Comparison of ENCODE assay signal across 28 cellular contexts in genomic region chr17:70869402-70870085, GRCh38.
DNase-seq lines count a peak whose midpoint lies in the region; ATAC-seq, FAIRE-seq and TF ChIP-seq lines count a peak whose summit lies in the region.
"Had no signal": no experiment of that assay in that cellular context is flagged by ENCODE, and none has a peak within 500 bp of the region (broad histone marks: within the 10 kb centered on the region; RNA-seq: fewer than 3 reads in every experiment).

No MANE protein-coding gene starts in this region.

- H2AK5ac ChIP-seq in H9 (ENCODE audit: insufficient read length, low read length) (no peak overlapping the region), H1 (ENCODE audit: low read depth, low read length) (no peak overlapping the region)

- H3K4me1 ChIP-seq in H9 (ENCODE audit: insufficient read depth, low read length) (no peaks in the 10 kb centered on the region), H1 (replicated peaks in 1 of 4; ENCODE audit: control insufficient read depth in 3 of 4, insufficient read depth in 4 of 4, low read length in 3 of 4) (peaks cover 0 to 5% (median 2%) of the 10 kb centered on the region in 4 experiments; a peak in 1 of 7 replicates), left lung (no peaks in the 10 kb centered on the region)
- H3K4me1 ChIP-seq: adrenal gland, esophagus muscularis mucosa, tibial artery had no signal

- H3K23me2 ChIP-seq in H9 (ENCODE audit: insufficient read length, low read depth, low read length, poor library complexity, severe bottlenecking) (no peaks in the 10 kb centered on the region), H1 (ENCODE audit: low read depth, low read length) (no peaks in the 10 kb centered on the region)

- in situ Hi-C loops in G401 (cut with HindIII; ENCODE audit: low sequenced_read_pairs), result no loop called here

- FAIRE-seq in H1 (lab: Jason Lieb, UNC), result no peak
- FAIRE-seq: frontal cortex, kidney had no signal

- H4K20me1 ChIP-seq in H9 (ENCODE audit: control insufficient read depth, insufficient read depth, insufficient read length) (no peaks in the 10 kb centered on the region), H1 (replicated peaks in 1 of 2; ENCODE audit: control insufficient read depth in 1 of 2, insufficient read depth in 2 of 2, low read length in 2 of 2) (no peaks in the 10 kb centered on the region)

- H3K14ac ChIP-seq in H9 (ENCODE audit: insufficient read depth, low read length), result no peak overlapping the region
- no peak overlapping the region for H3K14ac ChIP-seq in H1 (ENCODE audit: insufficient read length)

- H3K36me3 Mint-ChIP-seq in H9 (ENCODE audit: insufficient read depth in 1 of 3, low read depth in 3 of 3), result peaks cover 1 to 6% (median 5%) of the 10 kb centered on the region in 3 experiments

- H3T11ph ChIP-seq in H9 (ENCODE audit: low read length), result no peak overlapping the region

- H3K9ac ChIP-seq in H9 (ENCODE audit: extremely low read depth, insufficient read length, low read length) (no peak overlapping the region), H1 (replicated peaks in 1 of 4; ENCODE audit: extremely low read depth in 1 of 4, low read depth in 3 of 4, low read length in 3 of 4) (no peak overlapping the region)

- H2BK15ac ChIP-seq in H9 (ENCODE audit: low read depth, low read length) (no peak overlapping the region), H1 (ENCODE audit: low read length) (no peak overlapping the region)

- no peaks in the 10 kb centered on the region for H3K27me3 Mint-ChIP-seq in H9 (ENCODE audit: low read depth)
- H3K27me3 Mint-ChIP-seq: activated CD4-positive, alpha-beta T cell treated with anti-CD3 and anti-CD28 coated beads, Interleukin-2, amount 10 ng/mL, durations not matched to agents 24 days and 14 days; effector memory CD8-positive, alpha-beta T cell; progenitor cell of endocrine pancreas; stimulated activated naive CD8-positive, alpha-beta T cell treated with anti-CD3 and anti-CD28 coated beads, Interleukin-15, amount 100 ng/mL, for 72 hours had no signal

- H4K91ac ChIP-seq in H9 (ENCODE audit: insufficient read length, low read depth, low read length), result no peak overlapping the region
- no peak overlapping the region for H4K91ac ChIP-seq in H1 (replicated peaks; ENCODE audit: insufficient read length, low read length)

- H3K27me3 ChIP-seq in H9 (ENCODE audit: insufficient read depth, low read length), result no peaks in the 10 kb centered on the region
- no peaks in the 10 kb centered on the region for H3K27me3 ChIP-seq in H1 (replicated peaks in 1 of 4; ENCODE audit: control insufficient read depth in 3 of 4, extremely low read depth in 1 of 4, insufficient read depth in 3 of 4, low read length in 3 of 4)
- no peaks in the 10 kb centered on the region for H3K27me3 ChIP-seq in left lung
- H3K27me3 ChIP-seq: adrenal gland, brain microvascular endothelial cell, esophagus muscularis mucosa, hepatocyte, tibial artery had no signal

- TF ChIP-seq CTCF in H9 (conservative IDR thresholded peaks at IDR 0.05), result no peak
- TF ChIP-seq CTCF in H1 (IDR thresholded peaks at IDR 0.05; ENCODE audit: control extremely low read depth in 1 of 3, insufficient read depth in 1 of 3, low read depth in 1 of 3, low read length in 3 of 3), result no peak
- no peak for TF ChIP-seq CTCF in left lung (IDR thresholded peaks at IDR 0.05)

- H3K36me3 ChIP-seq in H1 (ENCODE audit: control insufficient read depth in 2 of 4, insufficient read depth in 4 of 4, low read length in 3 of 4), result no peaks in the 10 kb centered on the region
- no peaks in the 10 kb centered on the region for H3K36me3 ChIP-seq in left lung
- H3K36me3 ChIP-seq: adrenal gland, brain microvascular endothelial cell, esophagus muscularis mucosa, tibial artery had no signal

- H3K4me3 Mint-ChIP-seq in H9, result no peak overlapping the region
- H3K4me3 Mint-ChIP-seq: activated CD4-positive, alpha-beta T cell treated with anti-CD3 and anti-CD28 coated beads, Interleukin-2, amount 10 ng/mL, durations not matched to agents 24 days and 14 days; activated T-cell treated with anti-CD3 and anti-CD28 coated beads, Interleukin-2, amount 50 U/mL, for 4 hours; effector memory CD8-positive, alpha-beta T cell; stimulated activated naive CD8-positive, alpha-beta T cell treated with anti-CD3 and anti-CD28 coated beads, Interleukin-15, amount 100 ng/mL, for 72 hours had no signal

- no CpG with 5 or more reads among the region's 2 CpGs for WGBS in H9 (ENCODE audit: extremely low coverage, insufficient read length, low lambda C conversion rate)
- 92% methylated on average over 2 of the region's 2 CpGs; no CpG with 5 or more reads in 1 of the 2 experiments for WGBS in H1 (ENCODE audit: extremely low coverage in 1 of 2, insufficient coverage in 1 of 2, insufficient read length in 1 of 2, insufficient replicate concordance in 2 of 2, low coverage in 1 of 2, low lambda C conversion rate in 2 of 2, missing lambda C conversion rate in 1 of 2), 2 experiments

- no peak overlapping the region for H3K4me3 ChIP-seq in H1 (ENCODE audit: extremely low read depth in 1 of 4, insufficient read depth in 2 of 4, low read depth in 3 of 4, low read length in 4 of 4)
- no peak overlapping the region for H3K4me3 ChIP-seq in left lung
- H3K4me3 ChIP-seq: adrenal gland, esophagus muscularis mucosa, hepatocyte, lung, tibial artery had no signal

- intact Hi-C loops in left lung (cut with DNase I), result no loop called here

- H3K18ac ChIP-seq in H9 (ENCODE audit: insufficient read length, low read depth, low read length) (no peak overlapping the region), H1 (ENCODE audit: extremely low read depth, low read length) (no peak overlapping the region)

- no peak overlapping the region for H4K8ac ChIP-seq in H9 (replicated peaks; ENCODE audit: insufficient read length, low read depth, low read length)
- H4K8ac ChIP-seq in H1 (ENCODE audit: extremely low read depth, insufficient read depth, low read length), result no peak overlapping the region

- no peak overlapping the region for H4K5ac ChIP-seq in H9 (ENCODE audit: insufficient read length, low read depth, low read length)
- H4K5ac ChIP-seq in H1 (ENCODE audit: insufficient read length, low read depth, low read length), result peak overlapping the region; percentile 52

- peak overlapping the region; percentile 31 to 72 (median 47); a peak in 6 of 7 replicates for H3K27ac Mint-ChIP-seq in H9
- H3K27ac Mint-ChIP-seq: activated CD4-positive, alpha-beta T cell treated with anti-CD3 and anti-CD28 coated beads, Interleukin-2, amount 10 ng/mL, durations not matched to agents 24 days and 14 days; effector memory CD8-positive, alpha-beta T cell; progenitor cell of endocrine pancreas; stimulated activated naive CD8-positive, alpha-beta T cell treated with anti-CD3 and anti-CD28 coated beads, Interleukin-15, amount 100 ng/mL, for 72 hours had no signal

- H3K56ac ChIP-seq in H9 (ENCODE audit: insufficient read length, low read depth, low read length) (no peak overlapping the region), H1 (replicated peaks; ENCODE audit: insufficient read length, low read depth, low read length) (no peak overlapping the region)

- H2BK5ac ChIP-seq in H9 (ENCODE audit: insufficient read length, low read length) (no peak overlapping the region), H1 (ENCODE audit: low read depth, low read length) (no peak overlapping the region)

- H2BK120ac ChIP-seq in H9 (ENCODE audit: low read depth, low read length, poor library complexity, severe bottlenecking) (no peak overlapping the region), H1 (replicated peaks; ENCODE audit: low read depth, low read length) (no peak overlapping the region)

- no peak for TF ChIP-seq EP300 in H1 (IDR thresholded peaks at IDR 0.05; ENCODE audit: borderline replicate concordance in 1 of 2, low read depth in 2 of 2, low read length in 2 of 2)

- no peak for TF ChIP-seq RAD21 in H1 (IDR thresholded peaks at IDR 0.05 in 1 of 2, conservative IDR thresholded peaks at IDR 0.05 in 1 of 2; ENCODE audit: low read depth in 2 of 2, low read length in 2 of 2)

- H3K79me1 ChIP-seq in H9 (ENCODE audit: insufficient read depth, low read depth, low read length, poor library complexity, severe bottlenecking), result no peaks in the 10 kb centered on the region
- no peaks in the 10 kb centered on the region for H3K79me1 ChIP-seq in H1 (ENCODE audit: low read depth, low read length)

- no peaks in the 10 kb centered on the region for H3K79me2 ChIP-seq in H9 (ENCODE audit: insufficient read depth, low read length)
- H3K79me2 ChIP-seq in H1 (ENCODE audit: control insufficient read depth in 1 of 2, insufficient read depth in 2 of 2, low read length in 2 of 2), result no peaks in the 10 kb centered on the region
- H3K79me2 ChIP-seq: hepatocyte had no signal

- ATAC-seq in HG03097 (IDR thresholded peaks at IDR 0.05; ENCODE audit: low FRiP score, unreplicated experiment) (no peak), left lung (no peak)
- ATAC-seq: activated T-cell treated with anti-CD3 and anti-CD28 coated beads, Interleukin-2, amount 50 U/mL, for 4 hours; effector memory CD8-positive, alpha-beta T cell; stimulated activated naive CD8-positive, alpha-beta T cell treated with anti-CD3 and anti-CD28 coated beads, Interleukin-15, amount 100 ng/mL, for 72 hours had no signal

- no peak for TF ChIP-seq POLR2A in H1 (IDR thresholded peaks at IDR 0.05; ENCODE audit: control extremely low read depth in 1 of 2, low read depth in 2 of 2, low read length in 2 of 2)

- H3K9me3 Mint-ChIP-seq in H9, result peaks cover 3 to 6% of the 10 kb centered on the region in 2 experiments
- H3K9me3 Mint-ChIP-seq: activated CD4-positive, alpha-beta T cell treated with anti-CD3 and anti-CD28 coated beads, Interleukin-2, amount 10 ng/mL, durations not matched to agents 24 days and 14 days; stimulated activated naive CD8-positive, alpha-beta T cell treated with anti-CD3 and anti-CD28 coated beads, Interleukin-15, amount 100 ng/mL, for 72 hours had no signal

- H2BK12ac ChIP-seq in H9 (ENCODE audit: insufficient read length, low read depth, low read length) (no peak overlapping the region), H1 (ENCODE audit: low read depth, low read length) (no peak overlapping the region)

- H3K23ac ChIP-seq in H9 (ENCODE audit: insufficient read length, low read depth, low read length) (no peak overlapping the region), H1 (ENCODE audit: insufficient read length) (no peak overlapping the region)

- POLR2A ChIA-PET in H1 (lab: Charles Lee; ENCODE audit: partially characterized antibody), result no interaction called here

- peaks cover 18 to 24% of the 10 kb centered on the region in 2 experiments for H3K4me1 Mint-ChIP-seq in H9
- H3K4me1 Mint-ChIP-seq: activated CD4-positive, alpha-beta T cell treated with anti-CD3 and anti-CD28 coated beads, Interleukin-2, amount 10 ng/mL, durations not matched to agents 24 days and 14 days; stimulated activated naive CD8-positive, alpha-beta T cell treated with anti-CD3 and anti-CD28 coated beads, Interleukin-15, amount 100 ng/mL, for 72 hours had no signal

- H3K27ac ChIP-seq in H9 (ENCODE audit: insufficient read length, low read depth, low read length) (no peak overlapping the region), H1 (ENCODE audit: low read depth, low read length) (no peak overlapping the region), left lung (no peak overlapping the region)
- H3K27ac ChIP-seq: adrenal gland, brain microvascular endothelial cell, esophagus muscularis mucosa, hepatocyte, tibial artery, VCaP had no signal

- CTCF ChIA-PET in H1 (lab: Charles Lee; ENCODE audit: partially characterized antibody), result interaction anchor here (0.7 to 1.2 kb wide), 2 partner anchors 29 to 31 kb away, joined by 3 to 4 read pairs; no protein-coding TSS in a partner anchor

- no peak overlapping the region for H3K4ac ChIP-seq in H9 (ENCODE audit: low read depth, low read length)
- H3K4ac ChIP-seq in H1 (replicated peaks; ENCODE audit: insufficient read length, low read depth, low read length), result no peak overlapping the region

- H3K4me2 ChIP-seq in H9 (ENCODE audit: insufficient read depth, insufficient read length, low read length), result no peak overlapping the region
- no peak overlapping the region for H3K4me2 ChIP-seq in H1 (ENCODE audit: insufficient read depth in 1 of 2, low read depth in 2 of 2, low read length in 2 of 2)
- H3K4me2 ChIP-seq: hepatocyte had no signal

- H2BK20ac ChIP-seq in H9 (ENCODE audit: low read depth, low read length, poor library complexity, severe bottlenecking) (no peak overlapping the region), H1 (ENCODE audit: low read length) (no peak overlapping the region)

- DNase-seq in H9 (no peak), NCI-H1105 (lab: John Stamatoyannopoulos, UW) (peak; percentile 6), H1 (ENCODE audit: low read depth in 1 of 2, low spot score in 2 of 2) (no peak), myocyte (ENCODE audit: low read depth) (peak; percentile 18), G401 (ENCODE audit: low spot score) (no peak), left lung (no peak), NOMO-1 treated with dmso at 0.1 percent for 144 hours (lab: John Stamatoyannopoulos, UW; ENCODE audit: unreplicated experiment) (no peak)
- DNase-seq: activated CD4-positive, alpha-beta T cell treated with anti-CD3 and anti-CD28 coated beads, Interleukin-2, amount 10 ng/mL, durations not matched to agents 24 days and 14 days; activated naive CD4-positive, alpha-beta T cell; activated T-cell treated with anti-CD3 and anti-CD28 coated beads, Interleukin-2, amount 50 U/mL, for 4 hours; adrenal gland; brain microvascular endothelial cell; effector memory CD8-positive, alpha-beta T cell; GDM1; GOT3; IMR-90; kidney; NCI-H2107; NCI-H524 treated with DMSO at 0.1 percent for 48 hours; stimulated activated naive CD8-positive, alpha-beta T cell treated with anti-CD3 and anti-CD28 coated beads, Interleukin-15, amount 100 ng/mL, for 72 hours; tibial artery had no signal

- no peaks in the 10 kb centered on the region for H3K9me3 ChIP-seq in H9 (ENCODE audit: control insufficient read depth, low read depth, low read length)
- H3K9me3 ChIP-seq in H1 (ENCODE audit: insufficient read depth in 2 of 2, low read depth in 1 of 2, low read length in 1 of 2), result peaks cover 0 to 3% of the 10 kb centered on the region in 2 experiments; a peak in 2 of 4 replicates
- H3K9me3 ChIP-seq in left lung, result peaks cover 0 to 2% of the 10 kb centered on the region in 2 donors
- H3K9me3 ChIP-seq: adrenal gland, esophagus muscularis mucosa, tibial artery had no signal

- H2AFZ ChIP-seq in H9 (ENCODE audit: low read length), result no peak overlapping the region
- H2AFZ ChIP-seq in H1 (ENCODE audit: low read length), result no peak overlapping the region
- H2AFZ ChIP-seq: hepatocyte had no signal

Comparison
In these comparisons a context has a peak if more than half of its experiments do, and no peak if none do; other contexts are left out.
1. DNase-seq: peak in NCI-H1105 (single experiment) and myocyte (single experiment); none in H9 (single experiment), H1 (0 of 2), G401 (single experiment), left lung (0 of 2) and NOMO-1 treated with dmso at 0.1 percent for 144 hours (single experiment).